8 cellular contexts compared by ENCODE assay signal in genomic region chr9:107489687-107490605, GRCh38. TPM values are rescaled to one million over a fixed set of nuclear protein-coding genes. Genes with fewer than 3 reads are reported as not detected.
DNase-seq lines count a peak whose midpoint lies in the region; ATAC-seq, FAIRE-seq and TF ChIP-seq lines count a peak whose summit lies in the region.

Gene KLF4, minus strand, starts transcription at chr9:107489769. Its CDS starts 597 bp downstream, at chr9:107489172.

- peaks cover 53% of the 10 kb centered on the region for H3K36me3 Mint-ChIP-seq in Calu3 (ENCODE audit: insufficient read depth, unreplicated experiment)
- H3K36me3 Mint-ChIP-seq in activated naive CD4-positive, alpha-beta T cell treated with anti-CD3 and anti-CD28 coated beads, Interleukin-2, amount 10 ng/mL, durations not matched to agents 7 days and 5 days = peaks cover 2% of the 10 kb centered on the region
- H3K36me3 Mint-ChIP-seq in neural crest cell (ENCODE audit: low read depth) = no peaks in the 10 kb centered on the region

- peak in 1 of 4 donors; percentile 22 for TF ChIP-seq POLR2A in stomach (IDR thresholded peaks at IDR 0.05)

- CTCF ChIA-PET in Calu3 (lab: Charles Lee) = interaction anchor here (0.6 kb wide), 3 partner anchors 108 to 782 kb away, joined by 3 to 4 read pairs (median 4); no protein-coding TSS in a partner anchor
- CTCF ChIA-PET in activated naive CD4-positive, alpha-beta T cell treated with anti-CD3 and anti-CD28 coated beads, Interleukin-2, amount 10 ng/mL, durations not matched to agents 7 days and 5 days (lab: Charles Lee) = no interaction called here

- no peaks in the 10 kb centered on the region for H3K9me3 ChIP-seq in stomach

- H3K36me3 ChIP-seq in stomach = peaks cover 0 to 30% (median 11%) of the 10 kb centered on the region in 4 donors

- 0 to 1% (median 0%) methylated on average over 46 to 101 of the region's 101 CpGs for WGBS in stomach, 5 donors

- no peak for FAIRE-seq in frontal cortex (lab: Jason Lieb, UNC)

- H3K27ac Mint-ChIP-seq in Calu3 (ENCODE audit: unreplicated experiment) (peak within 1 kb of the TSS; percentile 94), neural crest cell (ENCODE audit: unreplicated experiment) (peak within 1 kb of the TSS; percentile 35)
- H3K27ac Mint-ChIP-seq in activated naive CD4-positive, alpha-beta T cell treated with anti-CD3 and anti-CD28 coated beads, Interleukin-2, amount 10 ng/mL, durations not matched to agents 7 days and 5 days = no peak within 1 kb of the TSS

- TF ChIP-seq RAD21 in Ishikawa (IDR thresholded peaks at IDR 0.05; ENCODE audit: low read depth) = no peak

- peak within 1 kb of the TSS; percentile 92 to 97 (median 94) for H3K27ac ChIP-seq in stomach

- peaks cover 9 to 63% (median 57%) of the 10 kb centered on the region in 4 donors for H3K4me1 ChIP-seq in stomach

- H3K4me3 ChIP-seq in stomach = peak within 1 kb of the TSS; percentile 64 to 85 (median 68)

- H3K4me1 Mint-ChIP-seq in Calu3 (ENCODE audit: low read depth, unreplicated experiment) (peaks cover 44% of the 10 kb centered on the region), neural crest cell (peaks cover 24% of the 10 kb centered on the region)
- peaks cover 19% of the 10 kb centered on the region for H3K4me1 Mint-ChIP-seq in activated naive CD4-positive, alpha-beta T cell treated with anti-CD3 and anti-CD28 coated beads, Interleukin-2, amount 10 ng/mL, durations not matched to agents 7 days and 5 days

- H3K9me3 Mint-ChIP-seq in Calu3 (ENCODE audit: low read depth, unreplicated experiment) (no peaks in the 10 kb centered on the region), neural crest cell (no peaks in the 10 kb centered on the region)
- no peaks in the 10 kb centered on the region for H3K9me3 Mint-ChIP-seq in activated naive CD4-positive, alpha-beta T cell treated with anti-CD3 and anti-CD28 coated beads, Interleukin-2, amount 10 ng/mL, durations not matched to agents 7 days and 5 days

- TF ChIP-seq CTCF in Calu3 (IDR thresholded peaks at IDR 0.05; ENCODE audit: unreplicated experiment) (no peak), neural crest cell (conservative IDR thresholded peaks at IDR 0.05) (no peak), stomach (IDR thresholded peaks at IDR 0.05) (no peak)

- H3K27me3 Mint-ChIP-seq in Calu3 (ENCODE audit: unreplicated experiment) (no peaks in the 10 kb centered on the region), neural crest cell (ENCODE audit: low read depth) (peaks cover 95% of the 10 kb centered on the region)
- H3K27me3 Mint-ChIP-seq in activated naive CD4-positive, alpha-beta T cell treated with anti-CD3 and anti-CD28 coated beads, Interleukin-2, amount 10 ng/mL, durations not matched to agents 7 days and 5 days = peaks cover 78% of the 10 kb centered on the region

- DNase-seq in Calu3 (peak; percentile 79), RPMI8226 (peak; percentile 72), frontal cortex (ENCODE audit: low spot score in 2 of 2) (peak; percentile 92 to 93), neural crest cell (ENCODE audit: low read depth, low spot score) (peak; percentile 79), stomach (peak; percentile 92)
- peak; percentile 75 for DNase-seq in activated naive CD4-positive, alpha-beta T cell treated with anti-CD3 and anti-CD28 coated beads, Interleukin-2, amount 10 ng/mL, durations not matched to agents 7 days and 5 days

- peak; percentile 56 for ATAC-seq in GM21619 (IDR thresholded peaks at IDR 0.05; ENCODE audit: unreplicated experiment)

- H3K27me3 ChIP-seq in stomach = peaks cover 0 to 50% (median 21%) of the 10 kb centered on the region in 3 donors

- H3K4me3 Mint-ChIP-seq in Calu3 (ENCODE audit: low read depth, unreplicated experiment) (peak within 1 kb of the TSS; percentile 84), neural crest cell (peak within 1 kb of the TSS; percentile 89)
- H3K4me3 Mint-ChIP-seq in activated naive CD4-positive, alpha-beta T cell treated with anti-CD3 and anti-CD28 coated beads, Interleukin-2, amount 10 ng/mL, durations not matched to agents 7 days and 5 days = peak within 1 kb of the TSS; percentile 63

- TF ChIP-seq EP300 in Ishikawa (IDR thresholded peaks at IDR 0.05; ENCODE audit: borderline replicate concordance) (no peak), stomach (IDR thresholded peaks at IDR 0.05) (no peak)

- intact Hi-C loops in Calu3 (cut with micrococcal nuclease; ENCODE audit: unreplicated experiment) = loop anchor here (5.0 to 10.0 kb wide), 4 partner anchors 57 to 1275 kb away; no protein-coding TSS in a partner anchor
- intact Hi-C loops in stomach (cut with DNase I; ENCODE audit: low total_unique reads) = loop anchor here (10.0 kb wide), 2 partner anchors 245 to 785 kb away; no protein-coding TSS in a partner anchor

- BruUV-seq in Calu3 (replicated peaks; lab: Mats Ljungman, UMichigan) = no TSS peak

TF ChIP-seq in Ishikawa, 13 proteins besides CTCF, POLR2A, EP300 and RAD21:
- no peak for TF ChIP-seq FOXM1 (IDR thresholded peaks at IDR 0.05; ENCODE audit: borderline replicate concordance, low read depth)
- no peak for TF ChIP-seq NFIC (IDR thresholded peaks at IDR 0.05)
- TF ChIP-seq TAF1 (IDR thresholded peaks at IDR 0.05; ENCODE audit: low read depth) = peak; percentile 32; the same call in 1 of the 2 replicates
- TF ChIP-seq TCF12 (IDR thresholded peaks at IDR 0.05; ENCODE audit: low read depth) = peak; percentile 39; the same call in 1 of the 2 replicates
- TF ChIP-seq, protein P1, sequence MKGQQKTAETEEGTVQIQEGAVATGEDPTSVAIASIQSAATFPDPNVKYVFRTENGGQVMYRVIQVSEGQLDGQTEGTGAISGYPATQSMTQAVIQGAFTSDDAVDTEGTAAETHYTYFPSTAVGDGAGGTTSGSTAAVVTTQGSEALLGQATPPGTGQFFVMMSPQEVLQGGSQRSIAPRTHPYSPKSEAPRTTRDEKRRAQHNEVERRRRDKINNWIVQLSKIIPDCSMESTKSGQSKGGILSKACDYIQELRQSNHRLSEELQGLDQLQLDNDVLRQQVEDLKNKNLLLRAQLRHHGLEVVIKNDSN (IDR thresholded peaks at IDR 0.05) = peak; percentile 59
- 0 out of 2 replicates have a peak, but pooled peaks have one; percentile 6 for TF ChIP-seq YY1 (IDR thresholded peaks at IDR 0.05; ENCODE audit: low read depth)
- TF ChIP-seq CREB1 (IDR thresholded peaks at IDR 0.05; ENCODE audit: low read depth) = no peak
- no peak for TF ChIP-seq CEBPB (IDR thresholded peaks at IDR 0.05)
- no peak for TF ChIP-seq EGR1 (IDR thresholded peaks at IDR 0.05)
- TF ChIP-seq TEAD4 (IDR thresholded peaks at IDR 0.05) = no peak
- TF ChIP-seq MAX (IDR thresholded peaks at IDR 0.05) = peak; percentile 75
TF ChIP-seq in Ishikawa: peak in this region for 5.

RNA-seq across cellular contexts. Expression of gene KLF4, which starts in this region (rescaled TPM):
- 19.9 and 23.0 TPM in 2 replicates for total RNA-seq in Calu3 (2022)
- 2.0 TPM for total RNA-seq in frontal cortex
- total RNA-seq in neural crest cell = not detected in 2 replicates
- 100 to 1,000 TPM in 1 of 5 donors, 10 to 100 TPM in 4; 34.8 to 323 (median 58.6) TPM for total RNA-seq in stomach
- 100 to 1,000 TPM in 1 of 3 donors, 10 to 100 TPM in 2; 18.2 to 150 (median 31.6) TPM for polyA plus RNA-seq in stomach

Comparison
In these comparisons a context has a peak if more than half of its experiments do, and no peak if none do; other contexts are left out.
1. Peak in every context shown above with its lines: DNase-seq, ATAC-seq, H3K4me3 ChIP-seq and H3K27ac ChIP-seq.
2. Peak in DNase-seq in neural crest cell; RNA of the gene not detected or under 1 TPM.